Comparison of ENCODE assay signal across 8 cellular contexts in the genomic region with DNA sequence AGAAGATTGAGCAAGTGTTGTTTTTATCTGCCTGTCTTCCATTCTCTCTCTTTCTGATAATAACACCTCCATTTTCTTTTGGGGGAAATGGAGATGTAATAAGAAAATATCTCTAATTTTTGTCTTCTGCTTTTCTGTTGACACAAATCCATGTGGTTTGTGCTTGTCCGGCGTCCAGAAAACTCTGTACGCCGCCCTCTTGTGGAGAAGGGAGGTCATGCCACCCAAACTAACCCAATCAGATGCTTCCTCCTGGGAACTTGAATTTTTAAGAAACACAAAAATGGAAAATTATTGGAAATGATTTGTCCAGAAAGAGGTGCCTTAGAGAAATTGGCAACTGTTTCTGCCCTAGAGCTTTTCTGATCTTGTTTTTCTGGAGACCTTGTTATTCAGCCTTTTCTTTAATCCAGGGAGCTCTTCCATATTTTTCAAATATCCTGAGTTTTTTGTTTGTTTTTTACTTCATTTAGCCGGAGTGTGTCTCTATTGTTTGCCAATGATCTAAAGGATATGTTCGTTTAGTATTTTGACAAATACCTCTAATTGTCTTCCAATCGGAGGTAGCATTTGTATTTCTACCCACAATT. TPM values are rescaled to one million over a fixed set of nuclear protein-coding genes. Genes with fewer than 3 reads are reported as not detected.
DNase-seq lines count a peak whose midpoint lies in the region; ATAC-seq, FAIRE-seq and TF ChIP-seq lines count a peak whose summit lies in the region.

No MANE protein-coding gene starts in this region.

- H3K36me3 Mint-ChIP-seq in Calu3 (ENCODE audit: insufficient read depth, unreplicated experiment): no peaks in the 10 kb centered on the region
- peaks cover 7% of the 10 kb centered on the region; the same call in 1 of the 2 replicates for H3K36me3 Mint-ChIP-seq in HFFc6 (ENCODE audit: low read depth)

- TF ChIP-seq CTCF in Calu3 (IDR thresholded peaks at IDR 0.05; ENCODE audit: unreplicated experiment): peak; percentile 66
- peak; percentile 92 for TF ChIP-seq CTCF in HFFc6 (IDR thresholded peaks at IDR 0.05)
- peak; percentile 84 for TF ChIP-seq CTCF in PC-9 (conservative IDR thresholded peaks at IDR 0.05)

- H3K4me1 ChIP-seq in PC-9 (replicated peaks; ENCODE audit: insufficient read depth): no peaks in the 10 kb centered on the region

- no peak overlapping the region for H3K27ac ChIP-seq in PC-9

- no peaks in the 10 kb centered on the region for H3K4me1 Mint-ChIP-seq in Calu3 (ENCODE audit: low read depth, unreplicated experiment)
- H3K4me1 Mint-ChIP-seq in HFFc6 (ENCODE audit: low read depth): peaks cover 6% of the 10 kb centered on the region; the same call in 1 of the 2 replicates

- H3K9me3 Mint-ChIP-seq in Calu3 (ENCODE audit: low read depth, unreplicated experiment) (no peaks in the 10 kb centered on the region), HFFc6 (peaks cover 9% of the 10 kb centered on the region)

- H3K4me2 ChIP-seq in PC-9: no peak overlapping the region

- CTCF ChIA-PET in Calu3 (lab: Charles Lee) (interaction anchor here (1.2 kb wide), 1 partner anchor 17 kb away, joined by 3 read pairs; no protein-coding TSS in a partner anchor), PC-9 (lab: Charles Lee) (no interaction called here)

- ATAC-seq in GM19455 (IDR thresholded peaks at IDR 0.05; ENCODE audit: unreplicated experiment) (no peak), HG02798 (IDR thresholded peaks at IDR 0.05; ENCODE audit: poor library complexity, unreplicated experiment) (no peak)

- H3K27me3 Mint-ChIP-seq in Calu3 (ENCODE audit: unreplicated experiment) (peaks cover 55% of the 10 kb centered on the region), HFFc6 (ENCODE audit: insufficient read depth) (peaks cover 20% of the 10 kb centered on the region)

- peak; percentile 45 for FAIRE-seq in islet of Langerhans (lab: Jason Lieb, UNC)

- H3K27me3 ChIP-seq in PC-9 (ENCODE audit: insufficient read depth, low read depth): peaks cover 24% of the 10 kb centered on the region; the same call in 1 of the 2 replicates

- no peaks in the 10 kb centered on the region for H3K79me2 ChIP-seq in PC-9 (ENCODE audit: low read depth)

- no peak overlapping the region for H2AFZ ChIP-seq in PC-9

- no peaks in the 10 kb centered on the region for H3K9me3 ChIP-seq in PC-9 (ENCODE audit: insufficient read depth, low read depth)

- no peaks in the 10 kb centered on the region for H3F3A ChIP-seq in PC-9 (ENCODE audit: insufficient read depth, low read depth)

- H3K4me3 Mint-ChIP-seq in Calu3 (ENCODE audit: low read depth, unreplicated experiment) (no peak overlapping the region), HFFc6 (no peak overlapping the region)

- H4K20me1 ChIP-seq in PC-9 (ENCODE audit: insufficient read depth): no peaks in the 10 kb centered on the region

- no peak overlapping the region for H3K4me3 ChIP-seq in PC-9

- H3K36me3 ChIP-seq in PC-9 (ENCODE audit: low read depth): no peaks in the 10 kb centered on the region

- intact Hi-C loops in Calu3 (cut with micrococcal nuclease; ENCODE audit: unreplicated experiment): no loop called here
- intact Hi-C loops in PC-9 (cut with micrococcal nuclease; ENCODE audit: unreplicated experiment): no loop called here

- H3K27ac Mint-ChIP-seq in Calu3 (ENCODE audit: unreplicated experiment): no peak overlapping the region
- no peak overlapping the region for H3K27ac Mint-ChIP-seq in HFFc6

- DNase-seq in Calu3 (peak; percentile 67), HFFc6 (peak; percentile 51), PC-9 (peak in 1 of 2 experiments; percentile 28), astrocyte of the hippocampus (ENCODE audit: low read depth, low spot score) (peak; percentile 76)
- peak; percentile 12 to 34 for DNase-seq in stimulated activated CD8-positive, alpha-beta memory T cell treated with anti-CD3 and anti-CD28 coated beads, Interleukin-2, amount 100 ng/mL, for 48 hours (ENCODE audit: low read depth in 2 of 2)

- no peaks in the 10 kb centered on the region; the same call in 1 of the 2 replicates for H3K9me2 ChIP-seq in PC-9 (ENCODE audit: insufficient read depth)

- POLR2A ChIA-PET in PC-9 (lab: Charles Lee; ENCODE audit: unreplicated experiment): interaction anchor here (0.5 kb wide), 1 partner anchor 14 kb away, joined by 5 read pairs; no protein-coding TSS in a partner anchor

- no TSS peak for BruUV-seq in Calu3 (replicated peaks; lab: Mats Ljungman, UMichigan)
- no TSS peak for BruUV-seq in PC-9 (replicated peaks; lab: Mats Ljungman, UMichigan)

RNA-seq across cellular contexts. Expression of gene FNDC1, which starts 17.8 kb away (rescaled TPM):
- total RNA-seq in Calu3 (2022) (0.17 and 0.22 TPM in 2 replicates), PC-9 (2021) (not detected in 2 replicates)
- not detected for total RNA-seq in HFFc6 (2021; fragmentation: NEBNext Ultra II Directional; extraction: Animal tissue kit (Norgen Biotek cat#: 25700))
